ENCODE assay signal across 16 cellular contexts in genomic region chrX:118325453-118325852, GRCh38. TPM values are rescaled to one million over a fixed set of nuclear protein-coding genes. Genes with fewer than 3 reads are reported as not detected.
DNase-seq lines count a peak whose midpoint lies in the region; ATAC-seq and TF ChIP-seq lines count a peak whose summit lies in the region.
"Had no signal": no experiment of that assay in that cellular context is flagged by ENCODE, and none has a peak within 500 bp of the region (broad histone marks: within the 10 kb centered on the region; RNA-seq: fewer than 3 reads in every experiment).

No MANE protein-coding gene starts in this region.

- ATAC-seq in left cardiac atrium = no peak
- ATAC-seq in aorta (ENCODE audit: low FRiP score) = no peak
- no peak for ATAC-seq in HG02642 (IDR thresholded peaks at IDR 0.05; ENCODE audit: poor library complexity, unreplicated experiment)
- ATAC-seq: activated T-cell treated with anti-CD3 and anti-CD28 coated beads, Interleukin-2, amount 50 U/mL, for 4 hours; WTC11 had no signal

- peak; percentile 29 for TF ChIP-seq CTCF in cardiac muscle cell (IDR thresholded peaks at IDR 0.05; ENCODE audit: low read depth, low read length)
- TF ChIP-seq CTCF in OCI-LY3 (IDR thresholded peaks at IDR 0.05; ENCODE audit: low read depth, low read length) = peak; percentile 50

- WGBS in aorta, 2 donors = 37 to 43% methylated on average over 2 of the region's 2 CpGs

- intact Hi-C loops in left cardiac atrium (cut with DNase I) = no loop called here
- intact Hi-C loops in aorta (cut with DNase I) = no loop called here

- no peak overlapping the region for H3K9ac ChIP-seq in OCI-LY3 (ENCODE audit: low read length)

- H3K9me3 ChIP-seq in cardiac muscle cell (ENCODE audit: low read depth) (no peaks in the 10 kb centered on the region), OCI-LY3 (ENCODE audit: insufficient read depth, low read length) (no peaks in the 10 kb centered on the region), aorta (ENCODE audit: control insufficient read depth, low read length) (no peaks in the 10 kb centered on the region)
- H3K9me3 ChIP-seq: sigmoid colon had no signal

- H3K4me3 ChIP-seq in cardiac muscle cell = no peak overlapping the region
- no peak overlapping the region for H3K4me3 ChIP-seq in OCI-LY3 (ENCODE audit: low read length)
- no peak overlapping the region for H3K4me3 ChIP-seq in aorta (ENCODE audit: low read length in 2 of 2)
- H3K4me3 ChIP-seq: sigmoid colon had no signal

- H3K36me3 ChIP-seq in cardiac muscle cell (no peaks in the 10 kb centered on the region), OCI-LY3 (replicated peaks; ENCODE audit: low read depth, low read length) (no peaks in the 10 kb centered on the region), aorta (ENCODE audit: control insufficient read depth in 1 of 2, insufficient read depth in 2 of 2, low read length in 1 of 2) (no peaks in the 10 kb centered on the region)
- H3K36me3 ChIP-seq: sigmoid colon had no signal

- H3K27me3 ChIP-seq in cardiac muscle cell (no peaks in the 10 kb centered on the region), OCI-LY3 (ENCODE audit: low read depth, low read length) (no peaks in the 10 kb centered on the region), aorta (ENCODE audit: control insufficient read depth in 1 of 2, insufficient read depth in 2 of 2, low read length in 1 of 2) (no peaks in the 10 kb centered on the region)
- H3K27me3 ChIP-seq: sigmoid colon had no signal

- peak in 1 of 2 donors; percentile 4 for DNase-seq in cardiac muscle cell (ENCODE audit: low read depth in 1 of 2, low spot score in 1 of 2)
- DNase-seq in left cardiac atrium = no peak
- peak; percentile 24 for DNase-seq in dermis blood vessel endothelial cell
- DNase-seq in NCI-H524 treated with DMSO at 0.1 percent for 48 hours (lab: John Stamatoyannopoulos, UW) = no peak
- DNase-seq in aorta = no peak
- DNase-seq in NCI-H1092 treated with DMSO at 0.1 percent for 48 hours (lab: John Stamatoyannopoulos, UW) = no peak
- DNase-seq: activated T-cell treated with anti-CD3 and anti-CD28 coated beads, Interleukin-2, amount 50 U/mL, for 4 hours; cerebellar nuclear complex; midbrain; NCI-H1694 treated with DMSO at 0.1 percent for 48 hours; RPMI8226; sigmoid colon; trophoblast cell had no signal

- peak overlapping the region; percentile 46 for H2AFZ ChIP-seq in OCI-LY3 (ENCODE audit: low read depth, low read length)

- H4K20me1 ChIP-seq in OCI-LY3 (ENCODE audit: insufficient read depth, low read length) = no peaks in the 10 kb centered on the region

- H3K27ac ChIP-seq in cardiac muscle cell (no peak overlapping the region), OCI-LY3 (ENCODE audit: low read length) (no peak overlapping the region), aorta (ENCODE audit: low read depth in 1 of 2, low read length in 2 of 2) (no peak overlapping the region)
- H3K27ac ChIP-seq: sigmoid colon had no signal

- peak overlapping the region; percentile 49 for H3K4me2 ChIP-seq in OCI-LY3 (ENCODE audit: low read length)

- no peaks in the 10 kb centered on the region for H3K79me2 ChIP-seq in OCI-LY3 (ENCODE audit: low read length)

- H3K4me1 ChIP-seq in cardiac muscle cell (ENCODE audit: low read depth) = peaks cover 6% of the 10 kb centered on the region
- H3K4me1 ChIP-seq in OCI-LY3 (ENCODE audit: low read length) = peaks cover 26% of the 10 kb centered on the region
- no peaks in the 10 kb centered on the region for H3K4me1 ChIP-seq in aorta (ENCODE audit: control insufficient read depth in 1 of 2, insufficient read depth in 2 of 2, low read length in 2 of 2)
- H3K4me1 ChIP-seq: sigmoid colon had no signal

RNA-seq across cellular contexts. Expression of gene WDR44, which starts 20.5 kb away (rescaled TPM):
- total RNA-seq in cardiac muscle cell (15.2 and 15.9 TPM in 2 replicates), left cardiac atrium (10 to 100 TPM; 10.3 to 10.4 TPM), dermis blood vessel endothelial cell (11.7 and 17.4 TPM in 2 replicates), aorta (10 to 100 TPM; 19.1 to 21.2 TPM)
- polyA plus RNA-seq in cardiac muscle cell (11.9 and 18.6 TPM in 2 replicates), aorta (1 to 10 TPM; 8.4 to 9.2 TPM)
